ENCODE assay signal across 16 cellular contexts in the genomic region with DNA sequence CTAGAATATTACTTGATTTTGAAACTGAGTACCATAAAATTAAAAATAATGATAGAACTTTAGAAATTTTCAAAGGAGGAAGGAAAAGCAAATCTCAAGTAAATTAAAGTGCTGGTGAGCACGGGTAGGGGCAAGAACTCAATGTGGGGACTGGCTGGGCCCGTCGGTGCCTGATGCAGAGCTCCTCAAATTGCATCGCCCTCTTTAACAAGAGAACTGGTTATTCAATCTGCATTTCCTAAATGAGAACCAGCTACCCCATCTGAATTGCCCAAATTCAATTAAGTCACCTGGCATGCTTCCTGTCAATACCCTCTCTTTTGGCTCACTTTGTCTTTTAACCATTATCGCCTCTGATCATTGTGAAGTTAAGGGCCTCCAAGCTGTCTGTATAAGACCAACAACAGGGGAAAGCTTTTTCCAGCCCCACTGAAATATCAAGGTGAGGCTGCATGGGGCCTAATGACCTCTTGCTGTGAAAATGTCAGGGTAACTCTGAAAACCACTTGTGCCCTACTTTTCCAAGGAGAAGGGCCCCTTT.
"Had no signal": no experiment of that assay in that cellular context is flagged by ENCODE, and none has a peak within 500 bp of the region (broad histone marks: within the 10 kb centered on the region; RNA-seq: fewer than 3 reads in every experiment).

No MANE protein-coding gene starts in this region.

- H3K36me3 ChIP-seq: heart left ventricle, left lung, thoracic aorta had no signal

- H3K4me3 ChIP-seq: heart left ventricle, left lung, thoracic aorta had no signal

- ATAC-seq: activated T-cell treated with anti-CD3 and anti-CD28 coated beads, Interleukin-2, amount 50 U/mL, for 72 hours; heart left ventricle; left lung; natural killer cell had no signal

- H3K4me1 ChIP-seq: left lung had no signal

- H3K9me3 ChIP-seq: heart left ventricle, left lung, thoracic aorta had no signal

- H3K27ac ChIP-seq: heart left ventricle, left lung, thoracic aorta had no signal

- DNase-seq: activated CD4-positive, alpha-beta memory T cell treated with anti-CD3 and anti-CD28 coated beads, Interleukin-2, amount 10 ng/mL, durations not matched to agents 7 days and 5 days; activated CD4-positive, alpha-beta T cell treated with anti-CD3 and anti-CD28 coated beads for 48 hours; activated effector memory CD4-positive, alpha-beta T cell treated with Interleukin-2 at 50 U/mL for 16 hours; activated naive CD4-positive, alpha-beta T cell treated with anti-CD3 and anti-CD28 coated beads for 36 hours; activated T-cell treated with anti-CD3 and anti-CD28 coated beads, Interleukin-2, amount 50 U/mL, for 72 hours; amygdala; cerebellar nuclear complex; cortex of kidney; heart left ventricle; kidney glomerular epithelial cell; left lung; natural killer cell; retina; stimulated activated CD4-positive, alpha-beta T cell treated with anti-CD3 and anti-CD28 coated beads, Interleukin-2, amount 100 ng/mL, for 48 hours; stimulated activated CD8-positive, alpha-beta memory T cell treated with anti-CD3 and anti-CD28 coated beads, Interleukin-4, amount 100 ng/mL, for 48 hours had no signal
